Comparison of ENCODE assay signal across 15 cellular contexts in genomic region chr1:177927021-177927596, GRCh38. TPM values are rescaled to one million over a fixed set of nuclear protein-coding genes. Genes with fewer than 3 reads are reported as not detected.
DNase-seq lines count a peak whose midpoint lies in the region; ATAC-seq and TF ChIP-seq lines count a peak whose summit lies in the region.
"Had no signal": no experiment of that assay in that cellular context is flagged by ENCODE, and none has a peak within 500 bp of the region (broad histone marks: within the 10 kb centered on the region; RNA-seq: fewer than 3 reads in every experiment).

No MANE protein-coding gene starts in this region.

- peak overlapping the region; percentile 65 for H3K27ac ChIP-seq in PC-3 (ENCODE audit: low read length)
- no peak overlapping the region for H3K27ac ChIP-seq in effector memory CD4-positive, alpha-beta T cell (ENCODE audit: insufficient read depth, low read length, poor library complexity, severe bottlenecking)
- H3K27ac ChIP-seq: upper lobe of left lung had no signal

- H3K4me1 ChIP-seq in PC-3 (ENCODE audit: insufficient read depth, low read length) = peaks cover 24% of the 10 kb centered on the region
- H3K4me1 ChIP-seq in effector memory CD4-positive, alpha-beta T cell (ENCODE audit: control insufficient read depth, insufficient read depth, low read length, poor library complexity, severe bottlenecking) = no peaks in the 10 kb centered on the region
- H3K4me1 ChIP-seq: upper lobe of left lung had no signal

- ATAC-seq in PC-3 = peak; percentile 78
- no peak for ATAC-seq in GM18868 (IDR thresholded peaks at IDR 0.05; ENCODE audit: unreplicated experiment)
- no peak for ATAC-seq in HG02870 (IDR thresholded peaks at IDR 0.05; ENCODE audit: unreplicated experiment)

- H3K27me3 ChIP-seq in PC-3 (ENCODE audit: low read length) = no peaks in the 10 kb centered on the region
- no peaks in the 10 kb centered on the region for H3K27me3 ChIP-seq in effector memory CD4-positive, alpha-beta T cell (replicated peaks; ENCODE audit: control insufficient read depth, insufficient read depth, low read length, poor library complexity, severe bottlenecking)
- H3K27me3 ChIP-seq: upper lobe of left lung had no signal

- peak overlapping the region; percentile 58 for H3K4me2 ChIP-seq in PC-3 (ENCODE audit: low read length)
- H3K4me2 ChIP-seq: GM23338 had no signal

- no TSS peak for BruUV-seq in PC-3 (replicated peaks; lab: Mats Ljungman, UMichigan)

- H3K36me3 Mint-ChIP-seq in neural crest cell (ENCODE audit: low read depth) = no peaks in the 10 kb centered on the region
- H3K36me3 Mint-ChIP-seq: CD4-positive, CD25-positive, alpha-beta regulatory T cell; naive B cell had no signal

- no peaks in the 10 kb centered on the region for H3K36me3 ChIP-seq in PC-3 (ENCODE audit: low read depth, low read length)
- H3K36me3 ChIP-seq in effector memory CD4-positive, alpha-beta T cell (ENCODE audit: control insufficient read depth, insufficient read depth, low read length) = no peaks in the 10 kb centered on the region

- no peaks in the 10 kb centered on the region for H3K79me2 ChIP-seq in PC-3 (ENCODE audit: low read length)

- peak overlapping the region; percentile 10 for H3K27ac Mint-ChIP-seq in neural crest cell (ENCODE audit: unreplicated experiment)
- H3K27ac Mint-ChIP-seq: activated naive CD4-positive, alpha-beta T cell treated with anti-CD3 and anti-CD28 coated beads for 36 hours; CD4-positive, CD25-positive, alpha-beta regulatory T cell; GM23338; naive B cell had no signal

- DNase-seq in AG09319 (ENCODE audit: extremely low read depth, low read depth) = peak; percentile 46
- DNase-seq in PC-3 = peak; percentile 79
- peak; percentile 81 for DNase-seq in epithelial cell of proximal tubule (ENCODE audit: low read depth)
- no peak for DNase-seq in neural crest cell (ENCODE audit: low read depth, low spot score)
- no peak for DNase-seq in NOMO-1 (lab: John Stamatoyannopoulos, UW; ENCODE audit: unreplicated experiment in 2 of 2)
- DNase-seq in effector memory CD4-positive, alpha-beta T cell = no peak
- DNase-seq: activated naive CD4-positive, alpha-beta T cell treated with anti-CD3 and anti-CD28 coated beads for 36 hours; CD4-positive, CD25-positive, alpha-beta regulatory T cell; effector CD4-positive, alpha-beta T cell; naive B cell; NCI-H1694; upper lobe of left lung had no signal

- POLR2A ChIA-PET in PC-3 (lab: Charles Lee; ENCODE audit: unreplicated experiment) = no interaction called here

- H2AFZ ChIP-seq in PC-3 (ENCODE audit: low read length) = peak overlapping the region; percentile 57
- H2AFZ ChIP-seq: GM23338 had no signal

- H3K4me3 ChIP-seq in PC-3 (ENCODE audit: low read length) (no peak overlapping the region; the same call in 1 of the 2 replicates), epithelial cell of proximal tubule (ENCODE audit: low read depth, low read length) (no peak overlapping the region)
- H3K4me3 ChIP-seq in effector memory CD4-positive, alpha-beta T cell (ENCODE audit: insufficient read depth, low read depth, low read length, poor library complexity, severe bottlenecking) = no peak overlapping the region
- H3K4me3 ChIP-seq: GM23338, upper lobe of left lung had no signal

- no peaks in the 10 kb centered on the region for H3K9me3 ChIP-seq in PC-3 (ENCODE audit: low read length)
- H3K9me3 ChIP-seq in effector memory CD4-positive, alpha-beta T cell (ENCODE audit: control insufficient read depth, low read length) = no peaks in the 10 kb centered on the region
- H3K9me3 ChIP-seq: upper lobe of left lung had no signal

- H3K4me1 Mint-ChIP-seq in neural crest cell = peaks cover 48% of the 10 kb centered on the region
- H3K4me1 Mint-ChIP-seq: CD4-positive, CD25-positive, alpha-beta regulatory T cell; naive B cell had no signal

- no peaks in the 10 kb centered on the region for H3F3A ChIP-seq in PC-3 (ENCODE audit: low read length, unreplicated experiment)

- CTCF ChIA-PET in PC-3 (lab: Charles Lee) = no interaction called here

- H3K4me3 Mint-ChIP-seq in neural crest cell = peak overlapping the region; percentile 9
- H3K4me3 Mint-ChIP-seq: activated naive CD4-positive, alpha-beta T cell treated with anti-CD3 and anti-CD28 coated beads for 36 hours; CD4-positive, CD25-positive, alpha-beta regulatory T cell; GM23338; naive B cell had no signal

- H4K20me1 ChIP-seq in PC-3 (ENCODE audit: low read length) = no peaks in the 10 kb centered on the region

- no peaks in the 10 kb centered on the region for H3K27me3 Mint-ChIP-seq in neural crest cell (ENCODE audit: low read depth)

- H3K9me3 Mint-ChIP-seq in neural crest cell = no peaks in the 10 kb centered on the region
- H3K9me3 Mint-ChIP-seq: activated naive CD4-positive, alpha-beta T cell treated with anti-CD3 and anti-CD28 coated beads for 36 hours; GM23338; naive B cell had no signal

- TF ChIP-seq CTCF in AG09319 (IDR thresholded peaks at IDR 0.05; ENCODE audit: low read depth, low read length) (no peak), PC-3 (conservative IDR thresholded peaks at IDR 0.05; ENCODE audit: low read depth, low read length) (no peak), epithelial cell of proximal tubule (conservative IDR thresholded peaks at IDR 0.05; ENCODE audit: low read depth, low read length) (no peak), neural crest cell (conservative IDR thresholded peaks at IDR 0.05) (no peak)

- intact Hi-C loops in PC-3 (cut with micrococcal nuclease) = no loop called here

- no peaks in the 10 kb centered on the region for H3K9me2 ChIP-seq in PC-3 (replicated peaks; ENCODE audit: low read length)

- no peak overlapping the region for H3K9ac ChIP-seq in PC-3 (ENCODE audit: low read length)

RNA-seq across cellular contexts. Expression of gene SEC16B, which starts 42.7 kb away (rescaled TPM):
- total RNA-seq in PC-3 (2014; rRNA removed) (0.07 and 0.40 TPM in 2 replicates), epithelial cell of proximal tubule (0.17 and 0.29 TPM in 2 replicates), neural crest cell (1.4 and 2.1 TPM in 2 replicates)
- total RNA-seq: activated naive CD4-positive, alpha-beta T cell treated with anti-CD3 and anti-CD28 coated beads for 36 hours; CD4-positive, CD25-positive, alpha-beta regulatory T cell had no signal

Comparison
In these comparisons a context has a peak if more than half of its experiments do, and no peak if none do; other contexts are left out.
1. DNase-seq: peak in AG09319 (single experiment), PC-3 (single experiment) and epithelial cell of proximal tubule (single experiment); none in neural crest cell (single experiment), NOMO-1 (0 of 2) and effector memory CD4-positive, alpha-beta T cell (0 of 3).